In genomic region chr9:136705564-136705963, GRCh38 we compare ENCODE assay signal across 16 cellular contexts. TPM values are rescaled to one million over a fixed set of nuclear protein-coding genes. Genes with fewer than 3 reads are reported as not detected.
"Had no signal": no experiment of that assay in that cellular context is flagged by ENCODE, and none has a peak within 500 bp of the region (broad histone marks: within the 10 kb centered on the region; RNA-seq: fewer than 3 reads in every experiment).

No MANE protein-coding gene starts in this region.

- H3K36me3 Mint-ChIP-seq: natural killer cell treated with Interleukin-12 subunit alpha and Interleukin-12 subunit beta and Interleukin-15 and Interleukin-18, amount 100 ng/mL, for 72 hours; stimulated activated memory B cell treated with anti-CD40 and anti-IgM and Interleukin-4, amounts not matched to agents 10 μg/mL and 1 μg/mL and 100 μg/mL, for 72 hours had no signal

- H3K27ac Mint-ChIP-seq: activated CD8-positive, alpha-beta T cell treated with anti-CD3 and anti-CD28 coated beads, Interleukin-2, amount 10 ng/mL, durations not matched to agents 7 days and 5 days; activated naive CD8-positive, alpha-beta T cell treated with anti-CD3 and anti-CD28 coated beads, Interleukin-2, amount 50 U/mL, for 24 hours; natural killer cell treated with Interleukin-12 subunit alpha and Interleukin-12 subunit beta and Interleukin-15 and Interleukin-18, amount 100 ng/mL, for 72 hours; progenitor cell of endocrine pancreas; stimulated activated memory B cell treated with anti-CD40 and anti-IgM and Interleukin-4, amounts not matched to agents 10 μg/mL and 1 μg/mL and 100 μg/mL, for 72 hours had no signal

- DNase-seq: activated CD4-positive, alpha-beta T cell treated with anti-CD3 and anti-CD28 coated beads for 48 hours; activated CD8-positive, alpha-beta memory T cell treated with anti-CD3 and anti-CD28 coated beads, Interleukin-2, amount 50 U/mL, for 48 hours; activated CD8-positive, alpha-beta T cell treated with anti-CD3 and anti-CD28 coated beads, Interleukin-2, amount 10 ng/mL, durations not matched to agents 7 days and 5 days; activated naive CD8-positive, alpha-beta T cell treated with anti-CD3 and anti-CD28 coated beads, Interleukin-2, amount 50 U/mL, for 24 hours; foreskin melanocyte; heart right ventricle; mammary epithelial cell; nucleus accumbens; right lobe of liver; tibial artery; uterus had no signal

- H3K9me3 ChIP-seq: heart right ventricle, right lobe of liver, tibial artery, uterus had no signal

- H3K9me3 Mint-ChIP-seq: activated naive CD8-positive, alpha-beta T cell treated with anti-CD3 and anti-CD28 coated beads, Interleukin-2, amount 50 U/mL, for 24 hours; natural killer cell treated with Interleukin-12 subunit alpha and Interleukin-12 subunit beta and Interleukin-15 and Interleukin-18, amount 100 ng/mL, for 72 hours; stimulated activated memory B cell treated with anti-CD40 and anti-IgM and Interleukin-4, amounts not matched to agents 10 μg/mL and 1 μg/mL and 100 μg/mL, for 72 hours had no signal

- FAIRE-seq: islet of Langerhans had no signal

- H3K27me3 ChIP-seq: right lobe of liver, uterus had no signal

- H3K27ac ChIP-seq: cardiac muscle cell, heart right ventricle, right lobe of liver, tibial artery, uterus had no signal

- H3K36me3 ChIP-seq: cardiac muscle cell, heart right ventricle, right lobe of liver, tibial artery, uterus had no signal

- H3K4me3 ChIP-seq: cardiac muscle cell, heart right ventricle, right lobe of liver, tibial artery, uterus had no signal

- H3K4me1 ChIP-seq: right lobe of liver, tibial artery, uterus had no signal

- H3K4me3 Mint-ChIP-seq: activated CD8-positive, alpha-beta T cell treated with anti-CD3 and anti-CD28 coated beads, Interleukin-2, amount 10 ng/mL, durations not matched to agents 7 days and 5 days; activated naive CD8-positive, alpha-beta T cell treated with anti-CD3 and anti-CD28 coated beads, Interleukin-2, amount 50 U/mL, for 24 hours; natural killer cell treated with Interleukin-12 subunit alpha and Interleukin-12 subunit beta and Interleukin-15 and Interleukin-18, amount 100 ng/mL, for 72 hours; stimulated activated memory B cell treated with anti-CD40 and anti-IgM and Interleukin-4, amounts not matched to agents 10 μg/mL and 1 μg/mL and 100 μg/mL, for 72 hours had no signal

- ATAC-seq: activated CD8-positive, alpha-beta T cell treated with anti-CD3 and anti-CD28 coated beads, Interleukin-2, amount 10 ng/mL, durations not matched to agents 7 days and 5 days; activated naive CD8-positive, alpha-beta T cell treated with anti-CD3 and anti-CD28 coated beads, Interleukin-2, amount 50 U/mL, for 24 hours; heart right ventricle; natural killer cell treated with Interleukin-12 subunit alpha and Interleukin-12 subunit beta and Interleukin-15 and Interleukin-18, amount 100 ng/mL, for 72 hours; right lobe of liver; stimulated activated memory B cell treated with anti-CD40 and anti-IgM and Interleukin-4, amounts not matched to agents 10 μg/mL and 1 μg/mL and 100 μg/mL, for 72 hours had no signal

RNA-seq across cellular contexts. Expression of gene DIPK1B, which starts 6.8 kb away (rescaled TPM):
- total RNA-seq: natural killer cell treated with Interleukin-12 subunit alpha and Interleukin-12 subunit beta and Interleukin-15 and Interleukin-18, amount 100 ng/mL, for 72 hours had no signal

RNA-seq across cellular contexts. Expression of gene LCN10, which starts 37.2 kb away (rescaled TPM):
- total RNA-seq: mammary epithelial cell, progenitor cell of endocrine pancreas had no signal
- polyA plus RNA-seq: mammary epithelial cell had no signal

RNA-seq across cellular contexts. Expression of gene LCN6, which starts 42.8 kb away (rescaled TPM):
- total RNA-seq: activated CD8-positive, alpha-beta T cell treated with anti-CD3 and anti-CD28 coated beads, Interleukin-2, amount 10 ng/mL, durations not matched to agents 7 days and 5 days; cardiac muscle cell; mammary epithelial cell; natural killer cell treated with Interleukin-12 subunit alpha and Interleukin-12 subunit beta and Interleukin-15 and Interleukin-18, amount 100 ng/mL, for 72 hours; progenitor cell of endocrine pancreas had no signal
- polyA plus RNA-seq: cardiac muscle cell, mammary epithelial cell had no signal
